In the genomic region with DNA sequence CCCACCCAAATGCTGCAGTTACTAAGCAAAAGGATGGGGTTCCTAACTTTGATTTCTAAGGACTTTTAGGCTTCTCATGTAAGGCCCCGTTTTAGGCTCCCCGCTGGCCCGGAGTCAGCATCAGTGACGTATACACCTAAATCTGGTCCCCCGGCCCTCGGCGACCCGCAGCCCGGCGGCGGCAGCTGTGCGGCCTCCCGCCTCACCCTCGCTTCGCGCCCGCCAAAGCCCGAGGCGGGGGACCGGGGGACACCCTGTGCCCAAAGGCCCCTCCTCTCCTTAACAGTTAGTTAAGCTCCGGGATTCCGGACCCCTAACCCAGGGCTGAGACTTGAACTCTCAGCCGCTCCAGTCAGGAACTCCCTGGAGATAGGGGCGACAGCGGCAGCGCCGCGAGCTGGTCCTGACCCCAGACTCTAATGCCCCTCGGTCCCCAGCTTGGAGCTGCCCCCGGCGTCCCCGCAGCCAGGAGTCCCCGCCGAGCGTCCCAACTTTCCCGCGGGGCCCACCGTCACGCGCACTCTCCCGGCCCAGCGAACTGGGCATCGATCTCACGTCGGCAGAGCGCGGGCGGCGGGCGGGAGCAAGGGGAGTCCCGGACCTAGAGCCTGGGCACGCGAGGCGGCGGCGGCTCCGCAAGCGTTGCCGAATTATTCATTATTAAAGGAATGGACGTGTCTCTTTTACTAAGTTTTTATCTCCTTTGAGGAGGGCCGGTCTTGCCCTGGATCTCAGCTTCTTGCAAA, we compare ENCODE assay signal across 8 cellular contexts. TPM values are rescaled to one million over a fixed set of nuclear protein-coding genes. Genes with fewer than 3 reads are reported as not detected.
DNase-seq lines count a peak whose midpoint lies in the region; ATAC-seq and TF ChIP-seq lines count a peak whose summit lies in the region.

No MANE protein-coding gene starts in this region.

- H3K27ac Mint-ChIP-seq in CD4-positive, alpha-beta memory T cell, result peak overlapping the region; percentile 98 to 99 (median 99)
- H3K27ac Mint-ChIP-seq in immature natural killer cell, result peak overlapping the region in 4 of 6 donors; percentile 42 to 97 (median 92)

- H3K27ac ChIP-seq in CD4-positive, alpha-beta memory T cell (ENCODE audit: low read depth, low read length), result peak overlapping the region; percentile 92
- H3K27ac ChIP-seq in SJCRH30 (no peak overlapping the region), ascending aorta (peak overlapping the region; percentile 58 to 95)

- no peak for TF ChIP-seq CTCF in ascending aorta (IDR thresholded peaks at IDR 0.05)

- H3K4me3 Mint-ChIP-seq in CD4-positive, alpha-beta memory T cell, result peak overlapping the region; percentile 99 to 100 (median 100)
- H3K4me3 Mint-ChIP-seq in immature natural killer cell, result peak overlapping the region; percentile 93 to 98 (median 97)

- no peak for ATAC-seq in GM19455 (IDR thresholded peaks at IDR 0.05; ENCODE audit: unreplicated experiment)
- no peak for ATAC-seq in HG03135 (IDR thresholded peaks at IDR 0.05; ENCODE audit: unreplicated experiment)
- no peak for ATAC-seq in GM18870 (IDR thresholded peaks at IDR 0.05; ENCODE audit: unreplicated experiment)

- H3K4me1 ChIP-seq in CD4-positive, alpha-beta memory T cell (ENCODE audit: insufficient read depth, low read length), result peaks cover 54% of the 10 kb centered on the region
- no peaks in the 10 kb centered on the region for H3K4me1 ChIP-seq in SJCRH30
- peaks cover 0 to 14% of the 10 kb centered on the region in 2 donors for H3K4me1 ChIP-seq in ascending aorta

- no peaks in the 10 kb centered on the region for H3K9me3 ChIP-seq in CD4-positive, alpha-beta memory T cell (ENCODE audit: control insufficient read depth in 1 of 2, low read length in 2 of 2)
- no peaks in the 10 kb centered on the region for H3K9me3 ChIP-seq in SJCRH30 (replicated peaks)
- H3K9me3 ChIP-seq in ascending aorta, result no peaks in the 10 kb centered on the region

- no peaks in the 10 kb centered on the region for H3K27me3 ChIP-seq in CD4-positive, alpha-beta memory T cell (ENCODE audit: insufficient read depth, low read length)
- H3K27me3 ChIP-seq in SJCRH30 (0 out of 2 replicates have a peak, but pooled peaks cover 10% of the 10 kb centered on the region), ascending aorta (no peaks in the 10 kb centered on the region)

- peak overlapping the region; percentile 82 to 97 for H3K4me3 ChIP-seq in CD4-positive, alpha-beta memory T cell (ENCODE audit: low read length in 2 of 2)
- peak overlapping the region; percentile 62 for H3K4me3 ChIP-seq in SJCRH30
- peak overlapping the region; percentile 92 to 99 for H3K4me3 ChIP-seq in ascending aorta

- peaks cover 41 to 66% (median 46%) of the 10 kb centered on the region in 4 donors for H3K4me1 Mint-ChIP-seq in CD4-positive, alpha-beta memory T cell
- H3K4me1 Mint-ChIP-seq in immature natural killer cell, result peaks cover 20 to 34% of the 10 kb centered on the region in 2 donors

- DNase-seq in CD4-positive, alpha-beta memory T cell, result peak; percentile 30 to 64 (median 37)
- DNase-seq in SJCRH30 (peak; percentile 6 to 20), ascending aorta (ENCODE audit: low spot score in 2 of 2) (peak in 1 of 2 donors; percentile 77), immature natural killer cell (peak; percentile 17 to 30 (median 30))
- peak; percentile 26 for DNase-seq in stimulated activated CD4-positive, alpha-beta T cell treated with anti-CD3 and anti-CD28 coated beads, Interleukin-12 subunit alpha, Interleukin-12 subunit beta, amount 100 ng/mL, for 4 hours

- POLR2A ChIA-PET in CD4-positive, alpha-beta memory T cell (lab: Charles Lee; ENCODE audit: partially characterized antibody), result interaction anchor here (0.6 to 7.1 kb wide), 26 partner anchors 11 to 826 kb away, joined by 3 to 129 read pairs (median 8); a partner anchor contains a TSS

- H3K9me3 Mint-ChIP-seq in CD4-positive, alpha-beta memory T cell, result no peaks in the 10 kb centered on the region
- no peaks in the 10 kb centered on the region for H3K9me3 Mint-ChIP-seq in immature natural killer cell

- intact Hi-C loops in CD4-positive, alpha-beta memory T cell (cut with micrococcal nuclease), result loop anchor here (2.0 to 5.0 kb wide), 2 partner anchors 713 to 826 kb away; a partner anchor contains a TSS
- intact Hi-C loops in ascending aorta (cut with DNase I), result loop anchor here (5.0 to 10.0 kb wide), 7 partner anchors 226 to 1791 kb away; a partner anchor contains a TSS

- H3K36me3 Mint-ChIP-seq in CD4-positive, alpha-beta memory T cell, result peaks cover 0 to 21% of the 10 kb centered on the region in 2 donors
- H3K36me3 Mint-ChIP-seq in immature natural killer cell, result no peaks in the 10 kb centered on the region

- no peaks in the 10 kb centered on the region for H3K36me3 ChIP-seq in CD4-positive, alpha-beta memory T cell (ENCODE audit: insufficient read depth, low read length)
- H3K36me3 ChIP-seq in SJCRH30 (no peaks in the 10 kb centered on the region), ascending aorta (no peaks in the 10 kb centered on the region)

- H3K27me3 Mint-ChIP-seq in CD4-positive, alpha-beta memory T cell, result no peaks in the 10 kb centered on the region
- H3K27me3 Mint-ChIP-seq in immature natural killer cell (ENCODE audit: low read depth in 3 of 3), result peaks cover 11 to 20% (median 18%) of the 10 kb centered on the region in 3 donors

- CTCF ChIA-PET in CD4-positive, alpha-beta memory T cell (lab: Charles Lee; ENCODE audit: partially characterized antibody), result interaction anchor here (0.6 to 2.4 kb wide), 11 partner anchors 9 to 711 kb away, joined by 3 to 13 read pairs (median 6); a partner anchor contains a TSS

RNA-seq across cellular contexts. Expression of a gene that starts 1.5 kb away (rescaled TPM):
- total RNA-seq in CD4-positive, alpha-beta memory T cell, result 10 to 100 TPM; 46.0 to 50.9 TPM
- polyA plus RNA-seq in CD4-positive, alpha-beta memory T cell, result 1 to 10 TPM; 4.9 to 7.6 TPM
- total RNA-seq in SJCRH30 (2014; rRNA removed; shearing (Covaris generic)), result 0.28 and 0.63 TPM in 2 replicates
- total RNA-seq in ascending aorta, result 42.3 TPM
- polyA plus RNA-seq in immature natural killer cell, result 1 to 10 TPM; 1.0 to 1.2 (median 1.1) TPM

Comparison
In these comparisons a context has a peak if more than half of its experiments do, and no peak if none do; other contexts are left out.
1. RNA of a gene that starts 1.5 kb away (total RNA-seq): 46.0 to 50.9 TPM in CD4-positive, alpha-beta memory T cell and 42.3 TPM in ascending aorta (single experiment); 0.28 to 0.63 TPM in SJCRH30; every median in the first group is over 10 times any median in the second.
2. Peak in every context shown above with its lines, with median percentiles within 50 percentile points of each other: H3K4me3 ChIP-seq.